9 cellular contexts compared by ENCODE assay signal in the genomic region with DNA sequence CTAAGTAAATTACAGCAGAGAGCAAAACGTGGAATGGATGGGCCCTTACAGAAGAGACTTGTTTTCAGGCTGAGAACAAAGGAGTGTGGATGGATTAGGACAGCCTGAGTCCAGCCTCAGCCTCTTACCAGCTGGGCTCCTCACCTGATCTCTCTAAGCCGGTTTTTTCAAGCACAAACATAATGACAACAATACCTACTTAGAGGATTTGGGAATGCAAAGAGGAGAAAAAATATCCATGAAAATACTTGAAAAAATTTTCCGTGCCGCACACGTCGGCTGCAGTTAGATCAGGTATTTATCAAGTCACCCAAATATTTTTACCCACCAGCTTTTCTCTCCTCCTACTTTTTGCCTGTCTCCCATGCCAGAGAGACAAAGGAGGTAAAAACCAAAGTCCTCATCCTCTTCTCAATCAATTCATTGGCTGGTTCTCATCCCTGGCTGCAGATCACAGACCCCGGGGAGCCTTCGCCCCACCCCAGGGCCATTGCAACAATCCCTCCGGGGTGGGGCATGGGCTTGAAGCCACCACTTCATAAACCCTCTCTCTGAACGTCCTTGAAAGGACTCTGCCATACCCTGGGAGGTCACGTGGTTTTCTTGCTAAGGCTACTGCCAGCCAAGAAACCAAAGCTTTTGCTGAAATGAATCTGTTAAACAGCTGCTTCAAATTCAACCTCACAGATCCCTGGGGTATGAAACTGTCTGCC. TPM values are rescaled to one million over a fixed set of nuclear protein-coding genes. Genes with fewer than 3 reads are reported as not detected.
A peak's percentile ranks its signal among the peaks of the same experiment; 100 is the strongest.
DNase-seq lines count a peak whose midpoint lies in the region; ATAC-seq and TF ChIP-seq lines count a peak whose summit lies in the region.
"Had no signal": no experiment of that assay in that cellular context is flagged by ENCODE, and none has a peak within 500 bp of the region (broad histone marks: within the 10 kb centered on the region; RNA-seq: fewer than 3 reads in every experiment).

No MANE protein-coding gene starts in this region.

- H3K4me2 ChIP-seq in SU-DHL-6 (ENCODE audit: low read depth, low read length, poor library complexity, severe bottlenecking), result no peak overlapping the region

- H3K4me3 Mint-ChIP-seq in activated CD8-positive, alpha-beta T cell treated with anti-CD3 and anti-CD28 coated beads for 36 hours, result no peak overlapping the region
- H3K4me3 Mint-ChIP-seq in activated CD8-positive, alpha-beta T cell treated with anti-CD3 and anti-CD28 coated beads, Interleukin-2, amount 10 ng/mL, durations not matched to agents 7 days and 5 days, result no peak overlapping the region
- no peak overlapping the region for H3K4me3 Mint-ChIP-seq in activated CD4-positive, alpha-beta memory T cell treated with anti-CD3 and anti-CD28 coated beads for 36 hours

- 42 to 51% methylated on average over 11 of the region's 11 CpGs for WGBS in upper lobe of left lung, 2 donors

- peak overlapping the region; percentile 15 for H2AFZ ChIP-seq in SU-DHL-6 (ENCODE audit: low read depth, low read length, severe bottlenecking)

- no peaks in the 10 kb centered on the region for H3F3A ChIP-seq in SU-DHL-6 (ENCODE audit: insufficient read depth)

- no peak for TF ChIP-seq EP300 in upper lobe of left lung (IDR thresholded peaks at IDR 0.05)

- peak; percentile 34 for ATAC-seq in activated CD8-positive, alpha-beta T cell treated with anti-CD3 and anti-CD28 coated beads for 36 hours
- ATAC-seq in activated CD8-positive, alpha-beta T cell treated with anti-CD3 and anti-CD28 coated beads, Interleukin-2, amount 10 ng/mL, durations not matched to agents 7 days and 5 days, result no peak
- peak; percentile 54 to 81 for ATAC-seq in upper lobe of left lung (ENCODE audit: low FRiP score in 2 of 2)

- H3K4me3 ChIP-seq in SU-DHL-6 (ENCODE audit: insufficient read depth, low read length, poor library complexity, severe bottlenecking) (no peak overlapping the region), upper lobe of left lung (peak overlapping the region in 1 of 4 donors; percentile 2)
- H3K4me3 ChIP-seq: thoracic aorta had no signal

- DNase-seq in activated CD8-positive, alpha-beta T cell treated with anti-CD3 and anti-CD28 coated beads for 36 hours, result no peak
- no peak for DNase-seq in activated CD8-positive, alpha-beta T cell treated with anti-CD3 and anti-CD28 coated beads, Interleukin-2, amount 10 ng/mL, durations not matched to agents 7 days and 5 days
- DNase-seq in upper lobe of left lung (peak in 1 of 2 donors; percentile 81), NCI-H2081 treated with DMSO at 0.1 percent for 48 hours (lab: John Stamatoyannopoulos, UW) (no peak), NCI-H748 (lab: John Stamatoyannopoulos, UW; ENCODE audit: unreplicated experiment) (no peak)
- DNase-seq in activated CD4-positive, alpha-beta memory T cell treated with anti-CD3 and anti-CD28 coated beads for 36 hours, result no peak

- POLR2A ChIA-PET in activated CD8-positive, alpha-beta T cell treated with anti-CD3 and anti-CD28 coated beads for 36 hours (lab: Charles Lee), result interaction anchor here (0.9 kb wide), 1 partner anchor 47 kb away, joined by 3 read pairs; no protein-coding TSS in a partner anchor
- POLR2A ChIA-PET in activated CD8-positive, alpha-beta T cell treated with anti-CD3 and anti-CD28 coated beads, Interleukin-2, amount 10 ng/mL, durations not matched to agents 7 days and 5 days (lab: Charles Lee), result no interaction called here
- POLR2A ChIA-PET in activated CD4-positive, alpha-beta memory T cell treated with anti-CD3 and anti-CD28 coated beads for 36 hours (lab: Charles Lee), result no interaction called here

- no peaks in the 10 kb centered on the region for H3K9me2 ChIP-seq in SU-DHL-6 (replicated peaks; ENCODE audit: insufficient read depth, low read length)

- no peaks in the 10 kb centered on the region for H3K27me3 ChIP-seq in SU-DHL-6 (ENCODE audit: low read length)
- no peaks in the 10 kb centered on the region for H3K27me3 ChIP-seq in layer of hippocampus (ENCODE audit: control insufficient read depth, insufficient read depth, low read length)
- no peaks in the 10 kb centered on the region for H3K27me3 ChIP-seq in upper lobe of left lung

- H4K20me1 ChIP-seq in SU-DHL-6 (ENCODE audit: low read depth, low read length), result no peaks in the 10 kb centered on the region

- H3K9me3 ChIP-seq in SU-DHL-6 (ENCODE audit: insufficient read depth, low read length), result no peaks in the 10 kb centered on the region
- H3K9me3 ChIP-seq in upper lobe of left lung, result peaks cover 0 to 3% (median 0%) of the 10 kb centered on the region in 4 donors
- H3K9me3 ChIP-seq: thoracic aorta had no signal

- CTCF ChIA-PET in activated CD8-positive, alpha-beta T cell treated with anti-CD3 and anti-CD28 coated beads for 36 hours (lab: Charles Lee), result no interaction called here
- CTCF ChIA-PET in activated CD8-positive, alpha-beta T cell treated with anti-CD3 and anti-CD28 coated beads, Interleukin-2, amount 10 ng/mL, durations not matched to agents 7 days and 5 days (lab: Charles Lee), result no interaction called here
- CTCF ChIA-PET in activated CD4-positive, alpha-beta memory T cell treated with anti-CD3 and anti-CD28 coated beads for 36 hours (lab: Charles Lee), result no interaction called here

- peak in 1 of 4 donors; percentile 14 for TF ChIP-seq POLR2A in upper lobe of left lung (IDR thresholded peaks at IDR 0.05)

- H3K36me3 ChIP-seq in SU-DHL-6 (ENCODE audit: low read length) (no peaks in the 10 kb centered on the region), upper lobe of left lung (no peaks in the 10 kb centered on the region)
- H3K36me3 ChIP-seq: thoracic aorta had no signal

- H3K27ac Mint-ChIP-seq in activated CD8-positive, alpha-beta T cell treated with anti-CD3 and anti-CD28 coated beads for 36 hours, result no peak overlapping the region
- no peak overlapping the region for H3K27ac Mint-ChIP-seq in activated CD8-positive, alpha-beta T cell treated with anti-CD3 and anti-CD28 coated beads, Interleukin-2, amount 10 ng/mL, durations not matched to agents 7 days and 5 days
- H3K27ac Mint-ChIP-seq in activated CD4-positive, alpha-beta memory T cell treated with anti-CD3 and anti-CD28 coated beads for 36 hours, result no peak overlapping the region

- intact Hi-C loops in activated CD8-positive, alpha-beta T cell treated with anti-CD3 and anti-CD28 coated beads for 36 hours (cut with micrococcal nuclease), result no loop called here
- intact Hi-C loops in activated CD4-positive, alpha-beta memory T cell treated with anti-CD3 and anti-CD28 coated beads for 36 hours (cut with micrococcal nuclease), result no loop called here

- peaks cover 0 to 13% (median 9%) of the 10 kb centered on the region in 4 donors for H3K4me1 ChIP-seq in upper lobe of left lung

- H3K9me3 Mint-ChIP-seq in activated CD8-positive, alpha-beta T cell treated with anti-CD3 and anti-CD28 coated beads for 36 hours, result no peaks in the 10 kb centered on the region
- no peaks in the 10 kb centered on the region for H3K9me3 Mint-ChIP-seq in activated CD8-positive, alpha-beta T cell treated with anti-CD3 and anti-CD28 coated beads, Interleukin-2, amount 10 ng/mL, durations not matched to agents 7 days and 5 days (ENCODE audit: insufficient read depth)
- H3K9me3 Mint-ChIP-seq in activated CD4-positive, alpha-beta memory T cell treated with anti-CD3 and anti-CD28 coated beads for 36 hours, result no peaks in the 10 kb centered on the region

- no peaks in the 10 kb centered on the region for H3K27me3 Mint-ChIP-seq in activated CD8-positive, alpha-beta T cell treated with anti-CD3 and anti-CD28 coated beads for 36 hours
- no peaks in the 10 kb centered on the region for H3K27me3 Mint-ChIP-seq in activated CD8-positive, alpha-beta T cell treated with anti-CD3 and anti-CD28 coated beads, Interleukin-2, amount 10 ng/mL, durations not matched to agents 7 days and 5 days (ENCODE audit: low read depth)
- no peaks in the 10 kb centered on the region for H3K27me3 Mint-ChIP-seq in activated CD4-positive, alpha-beta memory T cell treated with anti-CD3 and anti-CD28 coated beads for 36 hours

- H3K9ac ChIP-seq in SU-DHL-6 (ENCODE audit: low read length), result no peak overlapping the region

- H3K4me1 Mint-ChIP-seq in activated CD8-positive, alpha-beta T cell treated with anti-CD3 and anti-CD28 coated beads for 36 hours (ENCODE audit: low read depth), result no peaks in the 10 kb centered on the region
- H3K4me1 Mint-ChIP-seq in activated CD8-positive, alpha-beta T cell treated with anti-CD3 and anti-CD28 coated beads, Interleukin-2, amount 10 ng/mL, durations not matched to agents 7 days and 5 days (ENCODE audit: low read depth), result peaks cover 5% of the 10 kb centered on the region
- no peaks in the 10 kb centered on the region for H3K4me1 Mint-ChIP-seq in activated CD4-positive, alpha-beta memory T cell treated with anti-CD3 and anti-CD28 coated beads for 36 hours (ENCODE audit: low read depth)

- no peaks in the 10 kb centered on the region for H3K79me2 ChIP-seq in SU-DHL-6 (ENCODE audit: insufficient read depth, low read length)

- no peaks in the 10 kb centered on the region for H3K36me3 Mint-ChIP-seq in activated CD8-positive, alpha-beta T cell treated with anti-CD3 and anti-CD28 coated beads for 36 hours (ENCODE audit: low read depth)
- H3K36me3 Mint-ChIP-seq in activated CD8-positive, alpha-beta T cell treated with anti-CD3 and anti-CD28 coated beads, Interleukin-2, amount 10 ng/mL, durations not matched to agents 7 days and 5 days (ENCODE audit: low read depth), result no peaks in the 10 kb centered on the region
- H3K36me3 Mint-ChIP-seq in activated CD4-positive, alpha-beta memory T cell treated with anti-CD3 and anti-CD28 coated beads for 36 hours, result no peaks in the 10 kb centered on the region

- TF ChIP-seq CTCF in activated CD8-positive, alpha-beta T cell treated with anti-CD3 and anti-CD28 coated beads for 36 hours (IDR thresholded peaks at IDR 0.05), result no peak
- TF ChIP-seq CTCF in SU-DHL-6 (IDR thresholded peaks at IDR 0.05; ENCODE audit: insufficient read depth, low read length, poor library complexity, severe bottlenecking) (no peak), upper lobe of left lung (IDR thresholded peaks at IDR 0.05) (no peak)

- no peak overlapping the region for H3K27ac ChIP-seq in SU-DHL-6 (ENCODE audit: low read depth, low read length)
- peak overlapping the region; percentile 38 for H3K27ac ChIP-seq in layer of hippocampus (ENCODE audit: low read depth, low read length)
- H3K27ac ChIP-seq in upper lobe of left lung, result peak overlapping the region; percentile 56 to 75 (median 72)
- H3K27ac ChIP-seq: thoracic aorta had no signal

RNA-seq across cellular contexts. Expression of a gene that starts 29.7 kb away (rescaled TPM):
- total RNA-seq in activated CD8-positive, alpha-beta T cell treated with anti-CD3 and anti-CD28 coated beads for 36 hours, result 100 to 1,000 TPM; 156 TPM
- total RNA-seq in activated CD8-positive, alpha-beta T cell treated with anti-CD3 and anti-CD28 coated beads, Interleukin-2, amount 10 ng/mL, durations not matched to agents 7 days and 5 days, result 100 to 1,000 TPM; 173 to 177 TPM
- total RNA-seq in upper lobe of left lung, result 100 to 1,000 TPM; 138 to 506 (median 219) TPM
- total RNA-seq in activated CD4-positive, alpha-beta memory T cell treated with anti-CD3 and anti-CD28 coated beads for 36 hours, result 100 to 1,000 TPM; 113 to 116 TPM
